Comparison of ENCODE assay signal across 33 cellular contexts in genomic region chr7:149302865-149303264, GRCh38.
"Had no signal": no experiment of that assay in that cellular context is flagged by ENCODE, and none has a peak within 500 bp of the region (broad histone marks: within the 10 kb centered on the region; RNA-seq: fewer than 3 reads in every experiment).

No MANE protein-coding gene starts in this region.

- H3K27me3 ChIP-seq: adrenal gland, body of pancreas, brain microvascular endothelial cell, breast epithelium had no signal

- FAIRE-seq: astrocyte, TTC549 had no signal

- H3K27ac ChIP-seq: adrenal gland, body of pancreas, brain microvascular endothelial cell, breast epithelium, VCaP had no signal

- H3K4me1 ChIP-seq: adrenal gland, body of pancreas, breast epithelium had no signal

- H3K4me3 ChIP-seq: adrenal gland, body of pancreas, breast epithelium had no signal

- H3K36me3 ChIP-seq: adrenal gland, brain microvascular endothelial cell, breast epithelium had no signal

- H3K9me3 ChIP-seq: adrenal gland, body of pancreas had no signal

- ATAC-seq: activated CD8-positive, alpha-beta memory T cell treated with anti-CD3 and anti-CD28 coated beads, Interleukin-2, amount 10 ng/mL, durations not matched to agents 7 days and 5 days; activated CD8-positive, alpha-beta T cell treated with anti-CD3 and anti-CD28 coated beads for 36 hours; activated naive CD4-positive, alpha-beta T cell treated with anti-CD3 and anti-CD28 coated beads, Interleukin-2, amount 50 U/mL, for 72 hours; activated T-cell treated with anti-CD3 and anti-CD28 coated beads, Interleukin-2, amount 50 U/mL, for 4 hours; activated T-cell treated with anti-CD3 and anti-CD28 coated beads, Interleukin-2, amount 50 U/mL, for 72 hours; activated T-helper 17 cell treated with anti-CD3 and anti-CD28 coated beads, Interleukin-2, amount 50 U/mL, for 72 hours; body of pancreas had no signal

- DNase-seq: activated B cell treated with CpG ODN at 0.5 μM for 24 hours; activated CD4-positive, alpha-beta memory T cell treated with anti-CD3 and anti-CD28 coated beads for 36 hours; activated CD4-positive, alpha-beta T cell treated with anti-CD3 and anti-CD28 coated beads for 4 hours; activated CD4-positive, alpha-beta T cell treated with anti-CD3 and anti-CD28 coated beads, Interleukin-2, amount 10 ng/mL, durations not matched to agents 24 days and 14 days; activated CD4-positive, alpha-beta T cell treated with anti-CD3 and anti-CD28 coated beads, Interleukin-2, amount 50 U/mL, for 1 hour; activated CD4-positive, alpha-beta T cell treated with anti-CD3 and anti-CD28 coated beads, Interleukin-2, amount 50 U/mL, for 4 hours; activated CD4-positive, CD25-positive, alpha-beta regulatory T cell treated with anti-CD3 and anti-CD28 coated beads, Interleukin-2, amount 50 U/mL, for 72 hours; activated CD8-positive, alpha-beta memory T cell treated with anti-CD3 and anti-CD28 coated beads, Interleukin-2, amount 10 ng/mL, durations not matched to agents 7 days and 5 days; activated CD8-positive, alpha-beta T cell treated with anti-CD3 and anti-CD28 coated beads for 36 hours; activated gamma-delta T cell treated with Interleukin-2 at 50 U/mL for 16 hours; activated naive CD4-positive, alpha-beta T cell; activated naive CD4-positive, alpha-beta T cell treated with anti-CD3 and anti-CD28 coated beads for 36 hours; activated naive CD4-positive, alpha-beta T cell treated with anti-CD3 and anti-CD28 coated beads, Interleukin-2, amount 50 U/mL, for 16 hours; activated naive CD8-positive, alpha-beta T cell treated with anti-CD3 and anti-CD28 coated beads for 36 hours; activated T-cell treated with anti-CD3 and anti-CD28 coated beads for 4 hours; activated T-cell treated with anti-CD3 and anti-CD28 coated beads, Interleukin-2, amount 50 U/mL, for 1 hour; activated T-cell treated with anti-CD3 and anti-CD28 coated beads, Interleukin-2, amount 50 U/mL, for 4 hours; activated T-cell treated with anti-CD3 and anti-CD28 coated beads, Interleukin-2, amount 50 U/mL, for 72 hours; amniotic stem cell; body of pancreas; brain microvascular endothelial cell; caudate nucleus; cerebellar nuclear complex; T-helper 1 cell; T-helper 2 cell; T-helper 9 cell had no signal
